In the genomic region with DNA sequence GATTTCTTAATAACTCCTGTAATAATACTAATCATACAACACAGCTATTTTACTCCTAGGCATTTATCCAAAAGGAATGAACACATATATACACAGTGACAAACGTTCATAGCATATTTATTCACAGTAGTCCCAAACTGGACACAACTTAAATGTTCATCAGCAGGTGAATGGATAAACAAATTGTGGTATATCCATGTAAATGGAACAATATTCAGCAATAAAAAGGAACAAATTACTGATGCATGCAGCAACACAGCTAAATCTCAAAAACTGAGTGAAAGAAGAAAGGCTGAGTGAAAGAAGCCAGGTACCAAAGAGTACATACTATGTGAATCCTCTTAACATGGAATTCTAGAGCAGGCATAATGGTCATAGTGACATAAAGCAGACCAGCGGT, we compare ENCODE assay signal across 4 cellular contexts.
TF ChIP-seq lines count a peak whose summit lies in the region.

No MANE protein-coding gene starts in this region.

TF ChIP-seq in SK-N-SH treated with all-trans-retinoic acid at 6 μM for 48 hours, 23 proteins besides CTCF, POLR2A, EP300 and RAD21:
- TF ChIP-seq CREB5 (CRISPR knock-in tag; IDR thresholded peaks at IDR 0.05; ENCODE audit: low read depth): no peak
- no peak for TF ChIP-seq ZNF70 (CRISPR knock-in tag; IDR thresholded peaks at IDR 0.05)
- peak; percentile 99 for TF ChIP-seq ZNF8 (CRISPR knock-in tag; IDR thresholded peaks at IDR 0.05)
- TF ChIP-seq TCF4 (CRISPR knock-in tag; IDR thresholded peaks at IDR 0.05; ENCODE audit: borderline replicate concordance): no peak

TF ChIP-seq in SK-N-SH, 30 proteins besides CTCF, POLR2A, EP300 and RAD21:
- no peak for TF ChIP-seq REST (IDR thresholded peaks at IDR 0.05; ENCODE audit: low read depth, low read length)

TF ChIP-seq in A549, 52 proteins besides CTCF, POLR2A, EP300 and RAD21:
- no peak for TF ChIP-seq HES2 (IDR thresholded peaks at IDR 0.05)
- peak; percentile 74; the same call in 1 of the 2 replicates for TF ChIP-seq KDM1A (IDR thresholded peaks at IDR 0.05; ENCODE audit: low read depth)
TF ChIP-seq in A549: peak in this region for 1.

TF ChIP-seq in K562, 482 proteins besides CTCF, POLR2A, EP300 and RAD21 (continued from another document):
- TF ChIP-seq NCOA6 (IDR thresholded peaks at IDR 0.05): no peak
